Comparison of ENCODE assay signal across 19 cellular contexts in genomic region chr12:12476836-12477531, GRCh38.
A peak's percentile ranks its signal among the peaks of the same experiment; 100 is the strongest.
DNase-seq lines count a peak whose midpoint lies in the region; ATAC-seq and TF ChIP-seq lines count a peak whose summit lies in the region.
"Had no signal": no experiment of that assay in that cellular context is flagged by ENCODE, and none has a peak within 500 bp of the region (broad histone marks: within the 10 kb centered on the region; RNA-seq: fewer than 3 reads in every experiment).

No MANE protein-coding gene starts in this region.

- intact Hi-C loops in activated CD4-positive, alpha-beta T cell treated with anti-CD3 and anti-CD28 coated beads, Interleukin-2, amount 10 ng/mL, durations not matched to agents 24 days and 14 days (cut with micrococcal nuclease): loop anchor here (5.0 kb wide), 1 partner anchor 135 kb away; the partner anchor contains the start of gene CREBL2
- intact Hi-C loops in head of caudate nucleus (cut with DNase I) (loop anchor here (5.0 kb wide), 1 partner anchor 85 kb away; the partner anchor contains the start of gene DUSP16), posterior cingulate gyrus (cut with DNase I) (loop anchor here (5.0 kb wide), 2 partner anchors 35 to 85 kb away; partner anchors contain the start of gene DUSP16), body of pancreas (cut with DNase I) (no loop called here)

- no peaks in the 10 kb centered on the region for H3K9me3 ChIP-seq in T-helper 17 cell (ENCODE audit: control insufficient read depth, low read length, poor library complexity, severe bottlenecking)
- H3K9me3 ChIP-seq in body of pancreas: no peaks in the 10 kb centered on the region
- H3K9me3 ChIP-seq: spleen, uterus had no signal

- H3K27me3 Mint-ChIP-seq in activated CD4-positive, alpha-beta T cell treated with anti-CD3 and anti-CD28 coated beads, Interleukin-2, amount 10 ng/mL, durations not matched to agents 24 days and 14 days: no peaks in the 10 kb centered on the region
- H3K27me3 Mint-ChIP-seq in T-helper 17 cell: no peaks in the 10 kb centered on the region
- H3K27me3 Mint-ChIP-seq: progenitor cell of endocrine pancreas had no signal

- H3K36me3 ChIP-seq in body of pancreas (replicated peaks in 1 of 2; ENCODE audit: insufficient read depth in 1 of 2, low read depth in 2 of 2): peaks cover 10 to 20% of the 10 kb centered on the region in 2 donors
- H3K36me3 ChIP-seq: uterus had no signal

- no peaks in the 10 kb centered on the region for H3K27me3 ChIP-seq in body of pancreas
- H3K27me3 ChIP-seq: spleen, uterus had no signal

- H3K4me3 Mint-ChIP-seq in activated CD4-positive, alpha-beta T cell treated with anti-CD3 and anti-CD28 coated beads, Interleukin-2, amount 10 ng/mL, durations not matched to agents 24 days and 14 days: no peak overlapping the region
- H3K4me3 Mint-ChIP-seq in T-helper 17 cell: no peak overlapping the region
- H3K4me3 Mint-ChIP-seq: CD8-positive, alpha-beta T cell had no signal

- peaks cover 58% of the 10 kb centered on the region for H3K36me3 Mint-ChIP-seq in activated CD4-positive, alpha-beta T cell treated with anti-CD3 and anti-CD28 coated beads, Interleukin-2, amount 10 ng/mL, durations not matched to agents 24 days and 14 days (ENCODE audit: low read depth)
- peaks cover 4% of the 10 kb centered on the region for H3K36me3 Mint-ChIP-seq in T-helper 17 cell (ENCODE audit: low read depth)

- H3K27ac ChIP-seq in body of pancreas: no peak overlapping the region
- H3K27ac ChIP-seq: uterus had no signal

- no peak for TF ChIP-seq POLR2A in body of pancreas (IDR thresholded peaks at IDR 0.05)

- peaks cover 62% of the 10 kb centered on the region for H3K4me1 Mint-ChIP-seq in activated CD4-positive, alpha-beta T cell treated with anti-CD3 and anti-CD28 coated beads, Interleukin-2, amount 10 ng/mL, durations not matched to agents 24 days and 14 days
- peaks cover 41% of the 10 kb centered on the region for H3K4me1 Mint-ChIP-seq in T-helper 17 cell

- no peak overlapping the region for H3K4me3 ChIP-seq in body of pancreas
- H3K4me3 ChIP-seq: spleen, uterus had no signal

- no peaks in the 10 kb centered on the region for H3K9me3 Mint-ChIP-seq in activated CD4-positive, alpha-beta T cell treated with anti-CD3 and anti-CD28 coated beads, Interleukin-2, amount 10 ng/mL, durations not matched to agents 24 days and 14 days
- H3K9me3 Mint-ChIP-seq: CD8-positive, alpha-beta T cell had no signal

- peak; percentile 50 for DNase-seq in activated CD4-positive, alpha-beta T cell treated with anti-CD3 and anti-CD28 coated beads, Interleukin-2, amount 10 ng/mL, durations not matched to agents 24 days and 14 days
- DNase-seq in activated CD4-positive, alpha-beta T cell treated with anti-CD3 and anti-CD28 coated beads for 48 hours: no peak
- DNase-seq in T-helper 17 cell (no peak), head of caudate nucleus (peak; percentile 63 to 94 (median 86)), posterior cingulate gyrus (peak; percentile 71 to 98 (median 80)), DMS114 treated with DMSO at 0.1 percent for 48 hours (lab: John Stamatoyannopoulos, UW; ENCODE audit: unreplicated experiment) (no peak), body of pancreas (no peak)
- DNase-seq: activated CD4-positive, alpha-beta T cell treated with anti-CD3 and anti-CD28 coated beads, Interleukin-2, amount 50 U/mL, for 48 hours; activated gamma-delta T cell; CD8-positive, alpha-beta T cell; effector CD4-positive, alpha-beta T cell; left cardiac atrium; NCI-H2107; NCI-H526 treated with DMSO at 0.1 percent for 48 hours; PC-3; spleen; uterus had no signal

- WGBS in body of pancreas, 2 donors: 91 to 94% methylated on average over 16 to 21 of the region's 21 CpGs

- no peak for TF ChIP-seq CTCF in body of pancreas (IDR thresholded peaks at IDR 0.05)

- ATAC-seq in T-helper 17 cell: no peak
- ATAC-seq in GM19397 (IDR thresholded peaks at IDR 0.05; ENCODE audit: unreplicated experiment): no peak
- ATAC-seq in body of pancreas: no peak
- ATAC-seq: CD8-positive, alpha-beta T cell; left cardiac atrium; PC-3 had no signal

- no peaks in the 10 kb centered on the region for H3K4me1 ChIP-seq in body of pancreas
- H3K4me1 ChIP-seq: uterus had no signal

- peak overlapping the region; percentile 87 for H3K27ac Mint-ChIP-seq in activated CD4-positive, alpha-beta T cell treated with anti-CD3 and anti-CD28 coated beads, Interleukin-2, amount 10 ng/mL, durations not matched to agents 24 days and 14 days
- H3K27ac Mint-ChIP-seq in T-helper 17 cell: peak overlapping the region; percentile 99
- H3K27ac Mint-ChIP-seq: progenitor cell of endocrine pancreas had no signal

Comparison
In these comparisons a context has a peak if more than half of its experiments do, and no peak if none do; other contexts are left out.
1. DNase-seq: peak in activated CD4-positive, alpha-beta T cell treated with anti-CD3 and anti-CD28 coated beads, Interleukin-2, amount 10 ng/mL, durations not matched to agents 24 days and 14 days (single experiment), head of caudate nucleus (42 of 42) and posterior cingulate gyrus (10 of 10); none in activated CD4-positive, alpha-beta T cell treated with anti-CD3 and anti-CD28 coated beads for 48 hours (single experiment), T-helper 17 cell (0 of 3), DMS114 treated with DMSO at 0.1 percent for 48 hours (single experiment) and body of pancreas (0 of 4).